35 cellular contexts compared by ENCODE assay signal in genomic region chr1:196857188-196857587, GRCh38. TPM values are rescaled to one million over a fixed set of nuclear protein-coding genes. Genes with fewer than 3 reads are reported as not detected.
"Had no signal": no experiment of that assay in that cellular context is flagged by ENCODE, and none has a peak within 500 bp of the region (broad histone marks: within the 10 kb centered on the region; RNA-seq: fewer than 3 reads in every experiment).

No MANE protein-coding gene starts in this region.

- ATAC-seq: naive thymus-derived CD4-positive, alpha-beta T cell; natural killer cell; psoas muscle; right cardiac atrium; sciatic nerve; stimulated activated memory B cell treated with anti-CD40 and anti-IgM and Interleukin-4, amounts not matched to agents 10 μg/mL and 1 μg/mL and 100 μg/mL, for 72 hours; stimulated activated naive CD8-positive, alpha-beta T cell treated with anti-CD3 and anti-CD28 coated beads, Interleukin-15, amount 100 ng/mL, for 72 hours; stimulated activated naive CD8-positive, alpha-beta T cell treated with anti-CD3 and anti-CD28 coated beads, Interleukin-15, Interleukin-2, amounts not matched to agents 100 U/mL and 50 U/mL, for 24 hours had no signal

- H2AFZ ChIP-seq: neural progenitor cell, parathyroid adenoma had no signal

- H3K36me3 ChIP-seq: neural progenitor cell, ovary, spleen, suprapubic skin, tibial artery, transverse colon, upper lobe of left lung, vagina had no signal

- H3K4me1 ChIP-seq: neural progenitor cell, parathyroid adenoma, psoas muscle, spleen, suprapubic skin, testis, tibial artery, transverse colon, upper lobe of left lung, vagina had no signal

- H3K27me3 ChIP-seq: neural progenitor cell, ovary, spleen, suprapubic skin, testis, tibial artery, transverse colon, upper lobe of left lung, vagina had no signal

- H3K9me3 ChIP-seq: ovary, psoas muscle, spleen, suprapubic skin, testis, tibial artery, transverse colon, upper lobe of left lung, vagina had no signal

- DNase-seq: naive thymus-derived CD4-positive, alpha-beta T cell; natural killer cell; occipital lobe; ovary; posterior cingulate gyrus; psoas muscle; right cardiac atrium; spleen; stimulated activated CD4-positive, alpha-beta T cell treated with anti-CD3 and anti-CD28 coated beads, Interleukin-12 subunit alpha, Interleukin-12 subunit beta, amount 100 ng/mL, for 4 hours; stimulated activated CD4-positive, alpha-beta T cell treated with anti-CD3 and anti-CD28 coated beads, Interleukin-1b, Interleukin-23, amount 100 ng/mL, for 48 hours; stimulated activated CD4-positive, alpha-beta T cell treated with anti-CD3 and anti-CD28 coated beads, Interleukin-4, amount 100 ng/mL, for 1 hour; stimulated activated CD4-positive, alpha-beta T cell treated with anti-CD3 and anti-CD28 coated beads, Interleukin-4, amount 100 ng/mL, for 4 hours; stimulated activated CD8-positive, alpha-beta memory T cell treated with anti-CD3 and anti-CD28 coated beads, Interleukin-4, amount 100 ng/mL, for 48 hours; stimulated activated naive CD4-positive, alpha-beta T cell; stimulated activated naive CD8-positive, alpha-beta T cell treated with anti-CD3 and anti-CD28 coated beads, Interleukin-15, amount 100 ng/mL, for 72 hours; stimulated activated naive CD8-positive, alpha-beta T cell treated with anti-CD3 and anti-CD28 coated beads, Interleukin-15, Interleukin-2, amounts not matched to agents 100 U/mL and 50 U/mL, for 24 hours; substantia nigra; testis; tibial artery; transverse colon; upper lobe of left lung had no signal

- FAIRE-seq: urothelium cell line had no signal

- H3K9ac ChIP-seq: neural progenitor cell, parathyroid adenoma had no signal

- H3K79me2 ChIP-seq: parathyroid adenoma had no signal

- H3K4me2 ChIP-seq: neural progenitor cell, smooth muscle cell had no signal

- H3K4me3 ChIP-seq: neural progenitor cell, ovary, psoas muscle, skin epidermis, smooth muscle cell, spleen, suprapubic skin, testis, tibial artery, transverse colon, upper lobe of left lung, vagina had no signal

- H3K27ac ChIP-seq: neural progenitor cell, ovary, parathyroid adenoma, psoas muscle, skin epidermis, spleen, suprapubic skin, testis, tibial artery, transverse colon, upper lobe of left lung, vagina had no signal

RNA-seq across cellular contexts. Expression of gene CFHR4, which starts 30.7 kb away (rescaled TPM):
- total RNA-seq: naive thymus-derived CD4-positive, alpha-beta T cell; natural killer cell; osteoblast; ovary; progenitor cell of endocrine pancreas; psoas muscle; renal cortical epithelial cell; right cardiac atrium; sciatic nerve; smooth muscle cell; suprapubic skin; transverse colon; upper lobe of left lung; ureter; vagina had no signal
- polyA plus RNA-seq: naive thymus-derived CD4-positive, alpha-beta T cell; neural cell; ovary; psoas muscle; right cardiac atrium; smooth muscle cell; spleen had no signal

RNA-seq across cellular contexts. Expression of gene CFHR1, which starts 37.7 kb away (rescaled TPM):
- total RNA-seq: naive thymus-derived CD4-positive, alpha-beta T cell; natural killer cell; osteoblast; progenitor cell of endocrine pancreas; psoas muscle; renal cortical epithelial cell; right cardiac atrium; smooth muscle cell; testis; transverse colon; vagina had no signal
- polyA plus RNA-seq: naive thymus-derived CD4-positive, alpha-beta T cell; neural cell; smooth muscle cell had no signal
